35 cellular contexts compared by ENCODE assay signal in genomic region chr6:110552901-110553641, GRCh38.
"Had no signal": no experiment of that assay in that cellular context is flagged by ENCODE, and none has a peak within 500 bp of the region (broad histone marks: within the 10 kb centered on the region; RNA-seq: fewer than 3 reads in every experiment).

No MANE protein-coding gene starts in this region.

- H3K9me3 ChIP-seq: MG63, Peyer's patch, SK-N-SH had no signal

- H3K4me1 ChIP-seq: adrenal gland, Peyer's patch had no signal

- H3K4me3 Mint-ChIP-seq: activated CD4-positive, alpha-beta T cell treated with anti-CD3 and anti-CD28 coated beads for 36 hours; activated CD4-positive, alpha-beta T cell treated with anti-CD3 and anti-CD28 coated beads, Interleukin-2, amount 10 ng/mL, durations not matched to agents 7 days and 5 days; activated CD8-positive, alpha-beta T cell treated with anti-CD3 and anti-CD28 coated beads, Interleukin-2, amount 10 ng/mL, durations not matched to agents 7 days and 5 days; activated naive CD4-positive, alpha-beta T cell treated with anti-CD3 and anti-CD28 coated beads, Interleukin-2, amount 50 U/mL, for 24 hours; activated T-cell treated with anti-CD3 and anti-CD28 coated beads, Interleukin-2, amount 50 U/mL, for 24 hours; brain; T-helper 1 cell treated with Interleukin-12 subunit alpha and Interleukin-12 subunit beta and Interleukin-4 antibody, amounts not matched to agents 30 μg/mL and 1 μg/mL, for 36 hours; T-helper 2 cell treated with Interferon-gamma antibody and Interleukin-4, amounts not matched to agents 5 μg/mL and 100 μg/mL, for 36 hours; WTC11 had no signal

- H3K27ac ChIP-seq: adrenal gland, Peyer's patch, SJSA1 had no signal

- H3K4me1 Mint-ChIP-seq: activated CD4-positive, alpha-beta T cell treated with anti-CD3 and anti-CD28 coated beads for 36 hours; activated naive CD4-positive, alpha-beta T cell treated with anti-CD3 and anti-CD28 coated beads, Interleukin-2, amount 50 U/mL, for 24 hours had no signal

- H3K36me3 ChIP-seq: adrenal gland, MG63, Peyer's patch, SJSA1 had no signal

- DNase-seq: activated CD4-positive, alpha-beta T cell treated with anti-CD3 and anti-CD28 coated beads for 36 hours; activated CD4-positive, alpha-beta T cell treated with anti-CD3 and anti-CD28 coated beads, Interleukin-2, amount 10 ng/mL, durations not matched to agents 7 days and 5 days; activated CD4-positive, alpha-beta T cell treated with anti-CD3 and anti-CD28 coated beads, Interleukin-2, amount 50 U/mL, for 48 hours; activated CD8-positive, alpha-beta T cell treated with anti-CD3 and anti-CD28 coated beads, Interleukin-2, amount 10 ng/mL, durations not matched to agents 7 days and 5 days; activated gamma-delta T cell; activated naive CD4-positive, alpha-beta T cell treated with Interleukin-2 at 50 U/mL for 16 hours; activated T-cell treated with anti-CD3 and anti-CD28 coated beads, Interleukin-2, amount 50 U/mL, for 24 hours; adrenal gland; anterior cingulate cortex; Kasumi-1; KG1; MG63; NCI-H1048; NCI-H1105 treated with DMSO at 0.1 percent for 48 hours; NCI-H1436; NCI-H1694; NCI-H1930; NCI-H2081 treated with DMSO at 0.1 percent for 48 hours; NCI-H226; NCI-H446 treated with DMSO at 0.1 percent for 48 hours; NCI-H524; NCI-H69; NK-92 treated with Interleukin-12 subunit alpha and Interleukin-12 subunit beta, amount 100 ng/mL, for 24 hours; PC-3; Peyer's patch; RPMI8226; SHP77 treated with DMSO at 0.1 percent for 48 hours; SK-N-SH had no signal

- H3K9me3 Mint-ChIP-seq: activated CD4-positive, alpha-beta T cell treated with anti-CD3 and anti-CD28 coated beads, Interleukin-2, amount 10 ng/mL, durations not matched to agents 7 days and 5 days; activated naive CD4-positive, alpha-beta T cell treated with anti-CD3 and anti-CD28 coated beads, Interleukin-2, amount 50 U/mL, for 24 hours; activated T-cell treated with anti-CD3 and anti-CD28 coated beads, Interleukin-2, amount 50 U/mL, for 24 hours; T-helper 1 cell treated with Interleukin-12 subunit alpha and Interleukin-12 subunit beta and Interleukin-4 antibody, amounts not matched to agents 30 μg/mL and 1 μg/mL, for 36 hours had no signal

- H3K27me3 ChIP-seq: adrenal gland, MG63, Peyer's patch, SJSA1 had no signal

- H3K27ac Mint-ChIP-seq: activated CD4-positive, alpha-beta T cell treated with anti-CD3 and anti-CD28 coated beads for 36 hours; activated CD4-positive, alpha-beta T cell treated with anti-CD3 and anti-CD28 coated beads, Interleukin-2, amount 10 ng/mL, durations not matched to agents 7 days and 5 days; activated CD8-positive, alpha-beta T cell treated with anti-CD3 and anti-CD28 coated beads, Interleukin-2, amount 10 ng/mL, durations not matched to agents 7 days and 5 days; activated naive CD4-positive, alpha-beta T cell treated with anti-CD3 and anti-CD28 coated beads, Interleukin-2, amount 50 U/mL, for 24 hours; activated T-cell treated with anti-CD3 and anti-CD28 coated beads, Interleukin-2, amount 50 U/mL, for 24 hours; activated T-helper 2 cell treated with anti-CD3 and anti-CD28 coated beads, Interferon-gamma antibody, Interleukin-2, Interleukin-4, amounts not matched to agents 10 μg/mL and 5 μg/mL and 100 μg/mL, durations not matched to agents 14 hours and 24 hours and 36 hours; brain; T-helper 1 cell treated with Interleukin-12 subunit alpha and Interleukin-12 subunit beta and Interleukin-4 antibody, amounts not matched to agents 30 μg/mL and 1 μg/mL, for 36 hours; T-helper 2 cell treated with Interferon-gamma antibody and Interleukin-4, amounts not matched to agents 5 μg/mL and 100 μg/mL, for 36 hours; WTC11 had no signal

- H3K36me3 Mint-ChIP-seq: brain, WTC11 had no signal

- H3K27me3 Mint-ChIP-seq: activated CD4-positive, alpha-beta T cell treated with anti-CD3 and anti-CD28 coated beads, Interleukin-2, amount 10 ng/mL, durations not matched to agents 7 days and 5 days had no signal

- H3K4me3 ChIP-seq: adrenal gland, MG63, Peyer's patch, SJSA1 had no signal
